Comparison of ENCODE assay signal across 10 cellular contexts in genomic region chr11:115941481-115941993, GRCh38.
DNase-seq lines count a peak whose midpoint lies in the region; ATAC-seq and TF ChIP-seq lines count a peak whose summit lies in the region.
"Had no signal": no experiment of that assay in that cellular context is flagged by ENCODE, and none has a peak within 500 bp of the region (broad histone marks: within the 10 kb centered on the region; RNA-seq: fewer than 3 reads in every experiment).

No MANE protein-coding gene starts in this region.

- H3K4me3 Mint-ChIP-seq in activated CD4-positive, alpha-beta T cell treated with anti-CD3 and anti-CD28 coated beads, Interleukin-2, amount 10 ng/mL, durations not matched to agents 24 days and 14 days, result no peak overlapping the region

- no peaks in the 10 kb centered on the region for H3K9me3 ChIP-seq in thoracic aorta
- H3K9me3 ChIP-seq: A549 had no signal

- ATAC-seq in thoracic aorta (ENCODE audit: insufficient number of reproducible peaks, low FRiP score, low read depth), result no peak
- no peak for ATAC-seq in GM19035 (IDR thresholded peaks at IDR 0.05; ENCODE audit: unreplicated experiment)
- ATAC-seq: A549 had no signal

- peak; percentile 5 for DNase-seq in activated CD4-positive, alpha-beta T cell treated with anti-CD3 and anti-CD28 coated beads for 48 hours
- no peak for DNase-seq in activated CD4-positive, alpha-beta T cell treated with anti-CD3 and anti-CD28 coated beads, Interleukin-2, amount 10 ng/mL, durations not matched to agents 24 days and 14 days
- DNase-seq in anterior cingulate cortex (lab: John Stamatoyannopoulos, UW) (peak in 45 of 58 donors; percentile 9 to 77 (median 33)), iris pigment epithelial cell (ENCODE audit: low read depth) (peak; percentile 60), thoracic aorta (ENCODE audit: low spot score) (peak; percentile 2), NCI-H1694 treated with DMSO at 0.1 percent for 48 hours (lab: John Stamatoyannopoulos, UW) (no peak)
- DNase-seq in activated naive CD4-positive, alpha-beta T cell (lab: John Stamatoyannopoulos, UW), result no peak
- DNase-seq: activated CD8-positive, alpha-beta memory T cell treated with anti-CD3 and anti-CD28 coated beads, Interleukin-2, amount 50 U/mL, for 4 hours had no signal

- H3K4me1 Mint-ChIP-seq in activated CD4-positive, alpha-beta T cell treated with anti-CD3 and anti-CD28 coated beads, Interleukin-2, amount 10 ng/mL, durations not matched to agents 24 days and 14 days, result no peaks in the 10 kb centered on the region

- H3K4me3 ChIP-seq in thoracic aorta, result no peak overlapping the region
- H3K4me3 ChIP-seq: A549 had no signal

- H3K27ac ChIP-seq in thoracic aorta, result no peak overlapping the region
- H3K27ac ChIP-seq: A549 had no signal

- no peaks in the 10 kb centered on the region for H3K36me3 Mint-ChIP-seq in activated CD4-positive, alpha-beta T cell treated with anti-CD3 and anti-CD28 coated beads, Interleukin-2, amount 10 ng/mL, durations not matched to agents 24 days and 14 days (ENCODE audit: low read depth)

- no peaks in the 10 kb centered on the region for H3K36me3 ChIP-seq in thoracic aorta

- TF ChIP-seq CTCF in thoracic aorta (IDR thresholded peaks at IDR 0.05), result no peak

- no peaks in the 10 kb centered on the region for H3K4me1 ChIP-seq in thoracic aorta (ENCODE audit: control insufficient read depth in 1 of 2, low read depth in 2 of 2)
- H3K4me1 ChIP-seq: A549 had no signal

- intact Hi-C loops in activated CD4-positive, alpha-beta T cell treated with anti-CD3 and anti-CD28 coated beads, Interleukin-2, amount 10 ng/mL, durations not matched to agents 24 days and 14 days (cut with micrococcal nuclease), result no loop called here

- no peaks in the 10 kb centered on the region for H3K9me3 Mint-ChIP-seq in activated CD4-positive, alpha-beta T cell treated with anti-CD3 and anti-CD28 coated beads, Interleukin-2, amount 10 ng/mL, durations not matched to agents 24 days and 14 days

- H3K27me3 Mint-ChIP-seq in activated CD4-positive, alpha-beta T cell treated with anti-CD3 and anti-CD28 coated beads, Interleukin-2, amount 10 ng/mL, durations not matched to agents 24 days and 14 days, result no peaks in the 10 kb centered on the region

- H3K27ac Mint-ChIP-seq in activated CD4-positive, alpha-beta T cell treated with anti-CD3 and anti-CD28 coated beads, Interleukin-2, amount 10 ng/mL, durations not matched to agents 24 days and 14 days, result no peak overlapping the region

- H3K27me3 ChIP-seq in thoracic aorta (replicated peaks; ENCODE audit: insufficient read depth), result no peaks in the 10 kb centered on the region

Comparison
In these comparisons a context has a peak if more than half of its experiments do, and no peak if none do; other contexts are left out.
1. DNase-seq: peak in activated CD4-positive, alpha-beta T cell treated with anti-CD3 and anti-CD28 coated beads for 48 hours (single experiment), anterior cingulate cortex (45 of 58), iris pigment epithelial cell (single experiment) and thoracic aorta (single experiment); none in activated CD4-positive, alpha-beta T cell treated with anti-CD3 and anti-CD28 coated beads, Interleukin-2, amount 10 ng/mL, durations not matched to agents 24 days and 14 days (single experiment), activated naive CD4-positive, alpha-beta T cell (0 of 4) and NCI-H1694 treated with DMSO at 0.1 percent for 48 hours (single experiment).